Comparison of ENCODE assay signal across 20 cellular contexts in the genomic region with DNA sequence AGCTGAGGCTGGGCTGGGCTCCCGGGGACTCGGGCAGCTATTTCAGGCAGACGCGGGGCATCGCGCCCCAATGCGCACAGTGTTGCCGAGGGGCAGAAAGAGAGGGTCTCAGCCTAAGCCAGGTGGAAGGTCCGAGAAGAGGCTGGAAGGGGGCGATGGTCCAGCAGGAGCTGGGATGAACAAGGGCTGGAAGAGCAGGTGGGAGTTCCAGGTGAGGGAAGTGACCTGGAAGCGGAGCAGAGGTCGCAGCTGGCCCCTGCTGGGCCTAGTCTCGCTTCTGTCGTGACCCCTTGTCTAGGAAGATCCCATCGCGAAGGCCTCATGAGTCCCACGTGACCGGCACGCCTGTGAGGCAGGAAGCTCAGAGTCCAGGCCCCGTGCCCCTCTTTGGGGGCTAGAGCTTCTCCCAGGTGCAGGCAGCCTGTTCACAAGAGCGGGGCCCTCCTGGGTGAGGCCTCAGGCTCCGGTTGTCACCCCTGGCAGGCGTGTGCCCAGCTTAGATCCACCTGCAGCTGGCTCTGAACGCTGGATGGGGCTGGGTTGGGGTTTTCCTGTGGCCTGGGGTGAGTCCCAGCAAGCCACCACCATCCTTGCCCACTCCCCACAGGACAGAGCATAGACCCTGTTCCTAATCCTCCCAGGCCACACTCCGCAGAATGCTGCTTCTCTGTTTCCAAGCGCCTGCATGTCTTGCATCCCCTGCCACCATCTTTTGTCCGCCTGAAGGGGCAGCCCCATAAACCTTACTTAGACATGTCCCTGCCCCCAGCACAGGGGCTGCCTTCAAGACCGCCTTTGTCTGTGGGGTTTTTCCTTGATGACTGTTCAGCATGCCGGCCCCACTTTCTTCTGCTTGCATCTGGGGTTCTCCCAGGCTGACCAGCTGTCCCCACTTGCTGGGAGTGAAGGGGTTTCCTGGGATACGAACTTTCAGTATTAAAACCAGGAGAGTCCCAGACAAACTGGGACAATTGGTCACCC. TPM values are rescaled to one million over a fixed set of nuclear protein-coding genes. Genes with fewer than 3 reads are reported as not detected.
"Had no signal": no experiment of that assay in that cellular context is flagged by ENCODE, and none has a peak within 500 bp of the region (broad histone marks: within the 10 kb centered on the region; RNA-seq: fewer than 3 reads in every experiment).

No MANE protein-coding gene starts in this region.

- DNase-seq: activated CD4-positive, alpha-beta T cell treated with anti-CD3 and anti-CD28 coated beads for 1 hour; activated CD8-positive, alpha-beta memory T cell treated with anti-CD3 and anti-CD28 coated beads for 24 hours; activated CD8-positive, alpha-beta memory T cell treated with anti-CD3 and anti-CD28 coated beads, Interleukin-2, amount 50 U/mL, for 48 hours; activated effector memory CD4-positive, alpha-beta T cell treated with Interleukin-2 at 50 U/mL for 16 hours; activated naive CD4-positive, alpha-beta T cell treated with anti-CD3 and anti-CD28 coated beads, Interleukin-2, amount 10 ng/mL, durations not matched to agents 7 days and 5 days; activated T-cell treated with anti-CD3 and anti-CD28 coated beads, Interleukin-2, amount 50 U/mL, for 48 hours; cerebellar nuclear complex; effector CD8-positive, alpha-beta T cell; immature natural killer cell; kidney glomerular epithelial cell; nephron progenitor cell; stimulated activated CD4-positive, alpha-beta T cell treated with anti-CD3 and anti-CD28 coated beads, Interleukin-12 subunit alpha, Interleukin-12 subunit beta, amount 100 ng/mL, for 4 hours; stimulated activated CD4-positive, alpha-beta T cell treated with anti-CD3 and anti-CD28 coated beads, Interleukin-1b, Interleukin-23, amount 100 ng/mL, for 48 hours; stimulated activated CD8-positive, alpha-beta memory T cell treated with anti-CD3 and anti-CD28 coated beads, Interleukin-4, amount 100 ng/mL, for 48 hours; stimulated activated naive CD4-positive, alpha-beta T cell treated with Interleukin-2 at 50 U/mL for 16 hours; transverse colon; WERI-Rb-1 had no signal

- H3K27ac Mint-ChIP-seq: activated naive CD4-positive, alpha-beta T cell treated with anti-CD3 and anti-CD28 coated beads, Interleukin-2, amount 10 ng/mL, durations not matched to agents 7 days and 5 days; dendritic cell treated with granulocyte-macrophage colony-stimulating factor and Interleukin-4, amounts not matched to agents 40 ng/mL and 50 ng/mL, for 4 days; immature natural killer cell; nephron progenitor cell; progenitor cell of endocrine pancreas had no signal

- H3K4me1 Mint-ChIP-seq: activated naive CD4-positive, alpha-beta T cell treated with anti-CD3 and anti-CD28 coated beads, Interleukin-2, amount 10 ng/mL, durations not matched to agents 7 days and 5 days; immature natural killer cell; nephron progenitor cell had no signal

- H3K36me3 Mint-ChIP-seq: activated naive CD4-positive, alpha-beta T cell treated with anti-CD3 and anti-CD28 coated beads, Interleukin-2, amount 10 ng/mL, durations not matched to agents 7 days and 5 days; immature natural killer cell had no signal

- H3K27me3 Mint-ChIP-seq: dendritic cell treated with granulocyte-macrophage colony-stimulating factor and Interleukin-4, amounts not matched to agents 40 ng/mL and 50 ng/mL, for 4 days had no signal

- H3K9me3 Mint-ChIP-seq: activated naive CD4-positive, alpha-beta T cell treated with anti-CD3 and anti-CD28 coated beads, Interleukin-2, amount 10 ng/mL, durations not matched to agents 7 days and 5 days; dendritic cell treated with granulocyte-macrophage colony-stimulating factor and Interleukin-4, amounts not matched to agents 40 ng/mL and 50 ng/mL, for 4 days; nephron progenitor cell had no signal

- H3K4me3 Mint-ChIP-seq: activated naive CD4-positive, alpha-beta T cell treated with anti-CD3 and anti-CD28 coated beads, Interleukin-2, amount 10 ng/mL, durations not matched to agents 7 days and 5 days; dendritic cell treated with granulocyte-macrophage colony-stimulating factor and Interleukin-4, amounts not matched to agents 40 ng/mL and 50 ng/mL, for 4 days; immature natural killer cell; nephron progenitor cell had no signal

RNA-seq across cellular contexts. Expression of gene SLC22A3, which starts 15.1 kb away (rescaled TPM):
- total RNA-seq: myocyte had no signal
